In genomic region chr4:45944000-45944399, GRCh38 we compare ENCODE assay signal across 24 cellular contexts.
DNase-seq lines count a peak whose midpoint lies in the region; ATAC-seq, FAIRE-seq and TF ChIP-seq lines count a peak whose summit lies in the region.
"Had no signal": no experiment of that assay in that cellular context is flagged by ENCODE, and none has a peak within 500 bp of the region (broad histone marks: within the 10 kb centered on the region; RNA-seq: fewer than 3 reads in every experiment).

No MANE protein-coding gene starts in this region.

- H3K79me2 ChIP-seq in HepG2 (ENCODE audit: insufficient read depth, low read length) (no peaks in the 10 kb centered on the region), PC-9 (ENCODE audit: low read depth) (no peaks in the 10 kb centered on the region)

- TF ChIP-seq POLR2A in HepG2 (IDR thresholded peaks at IDR 0.05; ENCODE audit: insufficient read depth in 1 of 2, low read depth in 2 of 2, low read length in 2 of 2), result no peak
- TF ChIP-seq POLR2A in right lobe of liver (IDR thresholded peaks at IDR 0.05), result no peak

- H3K4me2 ChIP-seq in HepG2 (ENCODE audit: low read depth, low read length) (no peak overlapping the region), PC-9 (no peak overlapping the region)

- no peaks in the 10 kb centered on the region for H3K9me3 ChIP-seq in HepG2 (ENCODE audit: low read length)
- no peaks in the 10 kb centered on the region for H3K9me3 ChIP-seq in right lobe of liver
- H3K9me3 ChIP-seq in PC-9 (ENCODE audit: insufficient read depth, low read depth), result no peaks in the 10 kb centered on the region
- H3K9me3 ChIP-seq: Caco-2, testis had no signal

- no peaks in the 10 kb centered on the region for H3K4me1 Mint-ChIP-seq in activated CD4-positive, alpha-beta T cell treated with anti-CD3 and anti-CD28 coated beads, Interleukin-2, amount 10 ng/mL, durations not matched to agents 24 days and 14 days
- H3K4me1 Mint-ChIP-seq: activated CD8-positive, alpha-beta memory T cell treated with anti-CD3 and anti-CD28 coated beads, Interleukin-2, amount 10 ng/mL, durations not matched to agents 7 days and 5 days; central memory CD8-positive, alpha-beta T cell had no signal

- no peaks in the 10 kb centered on the region for H3K27me3 Mint-ChIP-seq in activated CD4-positive, alpha-beta T cell treated with anti-CD3 and anti-CD28 coated beads, Interleukin-2, amount 10 ng/mL, durations not matched to agents 24 days and 14 days
- H3K27me3 Mint-ChIP-seq: activated CD8-positive, alpha-beta memory T cell treated with anti-CD3 and anti-CD28 coated beads, Interleukin-2, amount 10 ng/mL, durations not matched to agents 7 days and 5 days; central memory CD8-positive, alpha-beta T cell; effector memory CD8-positive, alpha-beta T cell; natural killer cell treated with Interleukin-12 subunit alpha and Interleukin-12 subunit beta and Interleukin-15 and Interleukin-18, amount 100 ng/mL, for 72 hours; progenitor cell of endocrine pancreas had no signal

- intact Hi-C loops in HepG2 (cut with micrococcal nuclease; ENCODE audit: unreplicated experiment), result loop anchor here (1.0 kb wide), 1 partner anchor 330 kb away; no protein-coding TSS in a partner anchor
- intact Hi-C loops in right lobe of liver (cut with DNase I), result no loop called here
- intact Hi-C loops in activated CD4-positive, alpha-beta T cell treated with anti-CD3 and anti-CD28 coated beads, Interleukin-2, amount 10 ng/mL, durations not matched to agents 24 days and 14 days (cut with micrococcal nuclease), result no loop called here
- intact Hi-C loops in PC-9 (cut with micrococcal nuclease; ENCODE audit: unreplicated experiment), result no loop called here

- no peaks in the 10 kb centered on the region for H3K36me3 Mint-ChIP-seq in activated CD4-positive, alpha-beta T cell treated with anti-CD3 and anti-CD28 coated beads, Interleukin-2, amount 10 ng/mL, durations not matched to agents 24 days and 14 days (ENCODE audit: low read depth)
- H3K36me3 Mint-ChIP-seq: activated CD8-positive, alpha-beta memory T cell treated with anti-CD3 and anti-CD28 coated beads, Interleukin-2, amount 10 ng/mL, durations not matched to agents 7 days and 5 days had no signal

- no peaks in the 10 kb centered on the region for H3K4me1 ChIP-seq in HepG2 (ENCODE audit: insufficient read depth, low read length)
- no peaks in the 10 kb centered on the region for H3K4me1 ChIP-seq in right lobe of liver
- H3K4me1 ChIP-seq in PC-9 (replicated peaks; ENCODE audit: insufficient read depth), result no peaks in the 10 kb centered on the region
- H3K4me1 ChIP-seq: Caco-2, testis had no signal

- CTCF ChIA-PET in HepG2 (lab: Yijun Ruan, JAX; ENCODE audit: low intra/inter-chr PET ratio, low total read pairs) (interaction anchor here (0.8 kb wide), 1 partner anchor 327 kb away, joined by 3 read pairs; no protein-coding TSS in a partner anchor), PC-9 (lab: Charles Lee) (no interaction called here)

- no peaks in the 10 kb centered on the region for H3K27me3 ChIP-seq in HepG2 (ENCODE audit: control insufficient read depth in 1 of 2, insufficient read depth in 2 of 2, low read length in 2 of 2)
- no peaks in the 10 kb centered on the region for H3K27me3 ChIP-seq in right lobe of liver
- H3K27me3 ChIP-seq in PC-9 (ENCODE audit: insufficient read depth, low read depth), result no peaks in the 10 kb centered on the region
- H3K27me3 ChIP-seq: testis had no signal

- POLR2A ChIA-PET in HepG2 (lab: Yijun Ruan, JAX) (no interaction called here), PC-9 (lab: Charles Lee; ENCODE audit: unreplicated experiment) (no interaction called here)

- BruUV-seq in HepG2 (replicated peaks; lab: Mats Ljungman, UMichigan), result no TSS peak
- no TSS peak for BruUV-seq in PC-9 (replicated peaks; lab: Mats Ljungman, UMichigan)

- no peaks in the 10 kb centered on the region for H3F3A ChIP-seq in PC-9 (ENCODE audit: insufficient read depth, low read depth)

- DNase-seq in HepG2 (ENCODE audit: low spot score) (peak; percentile 5), right lobe of liver (no peak), LNCaP clone FGC (ENCODE audit: low read depth) (no peak), astrocyte of the cerebellum (ENCODE audit: low read depth) (no peak), T-helper 2 cell (no peak), PC-9 (no peak)
- DNase-seq in activated CD8-positive, alpha-beta memory T cell treated with anti-CD3 and anti-CD28 coated beads for 24 hours, result no peak
- no peak for DNase-seq in activated CD4-positive, alpha-beta T cell treated with anti-CD3 and anti-CD28 coated beads, Interleukin-2, amount 10 ng/mL, durations not matched to agents 24 days and 14 days
- DNase-seq: activated CD4-positive, alpha-beta T cell treated with anti-CD3 and anti-CD28 coated beads for 1 hour; activated CD8-positive, alpha-beta memory T cell treated with anti-CD3 and anti-CD28 coated beads, Interleukin-2, amount 10 ng/mL, durations not matched to agents 7 days and 5 days; activated effector memory CD4-positive, alpha-beta T cell treated with Interleukin-2 at 50 U/mL for 16 hours; effector memory CD8-positive, alpha-beta T cell; GM23248; KG1; kidney glomerular epithelial cell; NCI-H2029; SHP77; testis had no signal

- in situ Hi-C loops in HepG2 (cut with HindIII; ENCODE audit: extremely low pct_ligation_motif_present, low pct_unique_long_range_greater_than_20kb), result no loop called here
- in situ Hi-C loops in astrocyte of the cerebellum (cut with HindIII; ENCODE audit: low sequenced_read_pairs), result no loop called here

- H3K4me3 Mint-ChIP-seq in activated CD4-positive, alpha-beta T cell treated with anti-CD3 and anti-CD28 coated beads, Interleukin-2, amount 10 ng/mL, durations not matched to agents 24 days and 14 days, result no peak overlapping the region
- H3K4me3 Mint-ChIP-seq: activated CD8-positive, alpha-beta memory T cell treated with anti-CD3 and anti-CD28 coated beads, Interleukin-2, amount 10 ng/mL, durations not matched to agents 7 days and 5 days; central memory CD8-positive, alpha-beta T cell; effector memory CD8-positive, alpha-beta T cell; natural killer cell treated with Interleukin-12 subunit alpha and Interleukin-12 subunit beta and Interleukin-15 and Interleukin-18, amount 100 ng/mL, for 72 hours; T-helper 1 cell treated with Interleukin-12 subunit alpha and Interleukin-12 subunit beta and Interleukin-4 antibody, amounts not matched to agents 30 μg/mL and 1 μg/mL, for 36 hours had no signal

- H2AFZ ChIP-seq in HepG2 (ENCODE audit: low read length), result no peak overlapping the region
- no peak overlapping the region for H2AFZ ChIP-seq in PC-9
- H2AFZ ChIP-seq: GM23248 had no signal

- H3K36me3 ChIP-seq in HepG2 (replicated peaks in 1 of 2; ENCODE audit: control insufficient read depth in 1 of 2, insufficient read depth in 2 of 2, low read length in 2 of 2), result no peaks in the 10 kb centered on the region
- H3K36me3 ChIP-seq in right lobe of liver, result no peaks in the 10 kb centered on the region
- H3K36me3 ChIP-seq in PC-9 (ENCODE audit: low read depth), result no peaks in the 10 kb centered on the region

- H3K9me3 Mint-ChIP-seq in activated CD4-positive, alpha-beta T cell treated with anti-CD3 and anti-CD28 coated beads, Interleukin-2, amount 10 ng/mL, durations not matched to agents 24 days and 14 days, result no peaks in the 10 kb centered on the region
- H3K9me3 Mint-ChIP-seq: T-helper 1 cell treated with Interleukin-12 subunit alpha and Interleukin-12 subunit beta and Interleukin-4 antibody, amounts not matched to agents 30 μg/mL and 1 μg/mL, for 36 hours had no signal

- TF ChIP-seq EP300 in HepG2 (IDR thresholded peaks at IDR 0.05; ENCODE audit: low read depth in 2 of 2, low read length in 2 of 2) (no peak), HepG2 (CRISPR knock-in tag; IDR thresholded peaks at IDR 0.05; ENCODE audit: borderline replicate concordance) (no peak)

- no peak overlapping the region for H3K4me3 ChIP-seq in HepG2 (replicated peaks in 1 of 3; ENCODE audit: insufficient read depth in 1 of 3, low read depth in 2 of 3, low read length in 3 of 3)
- no peak overlapping the region for H3K4me3 ChIP-seq in right lobe of liver
- no peak overlapping the region for H3K4me3 ChIP-seq in LNCaP clone FGC (ENCODE audit: low read depth, low read length)
- no peak overlapping the region for H3K4me3 ChIP-seq in astrocyte of the cerebellum (ENCODE audit: low read depth, low read length)
- no peak overlapping the region for H3K4me3 ChIP-seq in PC-9
- H3K4me3 ChIP-seq: GM23248, testis had no signal

- TF ChIP-seq RAD21 in HepG2 (CRISPR knock-in tag; IDR thresholded peaks at IDR 0.05), result no peak

- H3K9ac ChIP-seq in HepG2 (ENCODE audit: insufficient read depth, low read depth, low read length), result no peak overlapping the region
- H3K9ac ChIP-seq: GM23248 had no signal

- no peak overlapping the region for H3K27ac ChIP-seq in HepG2 (ENCODE audit: extremely low read length, insufficient read depth, low read length)
- no peak overlapping the region for H3K27ac ChIP-seq in right lobe of liver
- no peak overlapping the region for H3K27ac ChIP-seq in PC-9
- H3K27ac ChIP-seq: GM23248, testis had no signal

- ATAC-seq in HepG2, result no peak
- ATAC-seq in right lobe of liver, result no peak
- ATAC-seq: activated CD8-positive, alpha-beta memory T cell treated with anti-CD3 and anti-CD28 coated beads, Interleukin-2, amount 10 ng/mL, durations not matched to agents 7 days and 5 days; effector memory CD8-positive, alpha-beta T cell; natural killer cell treated with Interleukin-12 subunit alpha and Interleukin-12 subunit beta and Interleukin-15 and Interleukin-18, amount 100 ng/mL, for 72 hours had no signal

- no peaks in the 10 kb centered on the region for H3K9me2 ChIP-seq in PC-9 (ENCODE audit: insufficient read depth)

- no peak overlapping the region for H3K27ac Mint-ChIP-seq in activated CD4-positive, alpha-beta T cell treated with anti-CD3 and anti-CD28 coated beads, Interleukin-2, amount 10 ng/mL, durations not matched to agents 24 days and 14 days
- H3K27ac Mint-ChIP-seq: activated CD8-positive, alpha-beta memory T cell treated with anti-CD3 and anti-CD28 coated beads, Interleukin-2, amount 10 ng/mL, durations not matched to agents 7 days and 5 days; effector memory CD8-positive, alpha-beta T cell; natural killer cell treated with Interleukin-12 subunit alpha and Interleukin-12 subunit beta and Interleukin-15 and Interleukin-18, amount 100 ng/mL, for 72 hours; progenitor cell of endocrine pancreas; T-helper 1 cell treated with Interleukin-12 subunit alpha and Interleukin-12 subunit beta and Interleukin-4 antibody, amounts not matched to agents 30 μg/mL and 1 μg/mL, for 36 hours had no signal

- FAIRE-seq in HepG2 (lab: Jason Lieb, UNC), result no peak
- FAIRE-seq: G401.6 had no signal

- 0% methylated on average over 1 of the region's 1 CpG for WGBS in HepG2 (ENCODE audit: low lambda C conversion rate)
- WGBS in right lobe of liver (ENCODE audit: insufficient coverage, low coverage, low lambda C conversion rate, missing lambda C conversion rate), result 27% methylated on average over 1 of the region's 1 CpG

- TF ChIP-seq CTCF in HepG2 (CRISPR knock-in tag; IDR thresholded peaks at IDR 0.05) (peak; percentile 31), right lobe of liver (IDR thresholded peaks at IDR 0.05) (peak in 1 of 4 donors; percentile 13), LNCaP clone FGC (IDR thresholded peaks at IDR 0.05; ENCODE audit: control insufficient read depth, extremely low read depth, insufficient read depth) (peak; percentile 40), astrocyte of the cerebellum (IDR thresholded peaks at IDR 0.05; ENCODE audit: low read depth, low read length, missing control alignments) (peak; percentile 33), PC-9 (conservative IDR thresholded peaks at IDR 0.05) (no peak; the same call in 1 of the 2 replicates)

- no peaks in the 10 kb centered on the region for H4K20me1 ChIP-seq in HepG2 (ENCODE audit: insufficient read depth, low read length)
- H4K20me1 ChIP-seq in PC-9 (ENCODE audit: insufficient read depth), result no peaks in the 10 kb centered on the region
